In the genomic region with DNA sequence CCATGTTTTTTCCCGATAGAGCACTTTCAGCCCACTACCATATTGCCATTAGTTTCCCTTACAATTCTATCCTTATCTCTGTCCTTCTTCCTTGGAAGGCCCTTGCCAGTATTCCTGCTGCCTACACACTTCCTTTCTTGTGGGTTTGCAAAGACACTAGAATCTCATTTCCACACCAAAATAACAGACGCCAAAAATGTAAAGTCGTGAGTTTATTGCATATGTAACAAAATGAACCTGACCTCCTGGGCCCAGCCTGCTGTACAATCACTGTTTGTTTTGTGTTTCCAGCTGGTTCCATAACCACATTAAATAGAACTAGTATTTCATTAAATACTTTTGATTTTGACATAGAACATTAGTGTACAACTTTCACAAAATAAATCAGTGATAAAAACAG, we compare ENCODE assay signal across 20 cellular contexts.
DNase-seq lines count a peak whose midpoint lies in the region; ATAC-seq and TF ChIP-seq lines count a peak whose summit lies in the region.
"Had no signal": no experiment of that assay in that cellular context is flagged by ENCODE, and none has a peak within 500 bp of the region (broad histone marks: within the 10 kb centered on the region; RNA-seq: fewer than 3 reads in every experiment).

No MANE protein-coding gene starts in this region.

- H3K27me3 ChIP-seq in endodermal cell (ENCODE audit: control insufficient read depth, insufficient read depth, low read length, poor library complexity, severe bottlenecking), result no peaks in the 10 kb centered on the region
- no peaks in the 10 kb centered on the region for H3K27me3 ChIP-seq in osteoblast (ENCODE audit: insufficient read depth, low read length)
- H3K27me3 ChIP-seq in tibial nerve, result no peaks in the 10 kb centered on the region
- H3K27me3 ChIP-seq: BE2C, left lung had no signal

- H3K4me3 ChIP-seq in endodermal cell (ENCODE audit: low read length) (no peak overlapping the region), osteoblast (ENCODE audit: insufficient read depth, low read length) (no peak overlapping the region), tibial nerve (no peak overlapping the region)
- H3K4me3 ChIP-seq: left lung had no signal

- H3K4me1 ChIP-seq in endodermal cell (ENCODE audit: control insufficient read depth, insufficient read depth, low read length) (no peaks in the 10 kb centered on the region), osteoblast (ENCODE audit: insufficient read depth, low read length) (peaks cover 24% of the 10 kb centered on the region), tibial nerve (peaks cover 0 to 46% (median 2%) of the 10 kb centered on the region in 4 donors)
- H3K4me1 ChIP-seq: BE2C had no signal

- TF ChIP-seq POLR2A in tibial nerve (IDR thresholded peaks at IDR 0.05), result no peak

- no peak overlapping the region for H3K9ac ChIP-seq in endodermal cell (ENCODE audit: extremely low read depth, low read length, poor library complexity, severe bottlenecking)

- TF ChIP-seq EP300 in tibial nerve (IDR thresholded peaks at IDR 0.05), result no peak

- H3K27me3 Mint-ChIP-seq in activated CD8-positive, alpha-beta T cell treated with anti-CD3 and anti-CD28 coated beads for 36 hours, result no peaks in the 10 kb centered on the region
- no peaks in the 10 kb centered on the region for H3K27me3 Mint-ChIP-seq in activated CD8-positive, alpha-beta T cell treated with anti-CD3 and anti-CD28 coated beads, Interleukin-2, amount 10 ng/mL, durations not matched to agents 7 days and 5 days (ENCODE audit: low read depth)
- H3K27me3 Mint-ChIP-seq in IgD-negative memory B cell (no peaks in the 10 kb centered on the region), endodermal cell (ENCODE audit: insufficient read depth) (no peaks in the 10 kb centered on the region), type B pancreatic cell (no peaks in the 10 kb centered on the region)
- H3K27me3 Mint-ChIP-seq: activated T-helper 17 cell treated with anti-CD3 and anti-CD28 coated beads, Interleukin-2, amount 50 U/mL, for 72 hours; effector memory CD8-positive, alpha-beta T cell had no signal

- intact Hi-C loops in activated CD8-positive, alpha-beta T cell treated with anti-CD3 and anti-CD28 coated beads for 36 hours (cut with micrococcal nuclease), result no loop called here

- H4K20me1 ChIP-seq in osteoblast (ENCODE audit: insufficient read depth, low read length), result peaks cover 4% of the 10 kb centered on the region

- H3K9me3 ChIP-seq in endodermal cell (ENCODE audit: control insufficient read depth, low read length), result no peaks in the 10 kb centered on the region
- no peaks in the 10 kb centered on the region for H3K9me3 ChIP-seq in osteoblast (ENCODE audit: low read depth, low read length)
- peaks cover 0 to 4% (median 0%) of the 10 kb centered on the region in 4 donors for H3K9me3 ChIP-seq in tibial nerve
- H3K9me3 ChIP-seq: BE2C, left lung had no signal

- no peak for TF ChIP-seq CTCF in activated CD8-positive, alpha-beta T cell treated with anti-CD3 and anti-CD28 coated beads for 36 hours (IDR thresholded peaks at IDR 0.05)
- TF ChIP-seq CTCF in endodermal cell (conservative IDR thresholded peaks at IDR 0.05) (no peak), osteoblast (IDR thresholded peaks at IDR 0.05; ENCODE audit: extremely low read depth, low read depth, low read length) (no peak), type B pancreatic cell (conservative IDR thresholded peaks at IDR 0.05) (no peak), tibial nerve (IDR thresholded peaks at IDR 0.05) (no peak)

- no peaks in the 10 kb centered on the region for H3K9me3 Mint-ChIP-seq in activated CD8-positive, alpha-beta T cell treated with anti-CD3 and anti-CD28 coated beads for 36 hours
- H3K9me3 Mint-ChIP-seq in activated CD8-positive, alpha-beta T cell treated with anti-CD3 and anti-CD28 coated beads, Interleukin-2, amount 10 ng/mL, durations not matched to agents 7 days and 5 days (ENCODE audit: insufficient read depth), result no peaks in the 10 kb centered on the region
- no peaks in the 10 kb centered on the region for H3K9me3 Mint-ChIP-seq in IgD-negative memory B cell
- H3K9me3 Mint-ChIP-seq in endodermal cell, result no peaks in the 10 kb centered on the region
- H3K9me3 Mint-ChIP-seq in type B pancreatic cell, result no peaks in the 10 kb centered on the region
- H3K9me3 Mint-ChIP-seq: activated T-helper 17 cell treated with anti-CD3 and anti-CD28 coated beads, Interleukin-2, amount 50 U/mL, for 72 hours; effector memory CD8-positive, alpha-beta T cell; neural crest cell had no signal

- H2AFZ ChIP-seq in osteoblast (ENCODE audit: low read length), result no peak overlapping the region

- H3K4me3 Mint-ChIP-seq in activated CD8-positive, alpha-beta T cell treated with anti-CD3 and anti-CD28 coated beads for 36 hours, result no peak overlapping the region
- H3K4me3 Mint-ChIP-seq in activated CD8-positive, alpha-beta T cell treated with anti-CD3 and anti-CD28 coated beads, Interleukin-2, amount 10 ng/mL, durations not matched to agents 7 days and 5 days, result no peak overlapping the region
- H3K4me3 Mint-ChIP-seq in IgD-negative memory B cell (no peak overlapping the region), endodermal cell (no peak overlapping the region), type B pancreatic cell (no peak overlapping the region)
- H3K4me3 Mint-ChIP-seq: activated T-helper 17 cell treated with anti-CD3 and anti-CD28 coated beads, Interleukin-2, amount 50 U/mL, for 72 hours; effector memory CD8-positive, alpha-beta T cell; neural crest cell had no signal

- H3K27ac ChIP-seq in endodermal cell (ENCODE audit: low read depth, low read length), result no peak overlapping the region
- no peak overlapping the region for H3K27ac ChIP-seq in osteoblast (ENCODE audit: low read depth, low read length)
- peak overlapping the region in 1 of 4 donors; percentile 32 for H3K27ac ChIP-seq in tibial nerve
- H3K27ac ChIP-seq: HL-60, left lung had no signal

- H3K79me2 ChIP-seq in osteoblast (ENCODE audit: insufficient read depth, low read length), result peaks cover 6% of the 10 kb centered on the region

- H3K4me2 ChIP-seq in osteoblast (ENCODE audit: insufficient read depth, low read length), result no peak overlapping the region

- H3K27ac Mint-ChIP-seq in activated CD8-positive, alpha-beta T cell treated with anti-CD3 and anti-CD28 coated beads for 36 hours, result peak overlapping the region; percentile 64
- no peak overlapping the region for H3K27ac Mint-ChIP-seq in activated CD8-positive, alpha-beta T cell treated with anti-CD3 and anti-CD28 coated beads, Interleukin-2, amount 10 ng/mL, durations not matched to agents 7 days and 5 days
- peak overlapping the region in 2 of 3 donors; percentile 34 to 59 for H3K27ac Mint-ChIP-seq in IgD-negative memory B cell
- peak overlapping the region; percentile 15 for H3K27ac Mint-ChIP-seq in endodermal cell
- no peak overlapping the region for H3K27ac Mint-ChIP-seq in type B pancreatic cell

- no peak for DNase-seq in activated CD8-positive, alpha-beta T cell treated with anti-CD3 and anti-CD28 coated beads for 36 hours
- DNase-seq in activated CD8-positive, alpha-beta T cell treated with anti-CD3 and anti-CD28 coated beads, Interleukin-2, amount 10 ng/mL, durations not matched to agents 7 days and 5 days, result no peak
- DNase-seq in endodermal cell (no peak), osteoblast (ENCODE audit: insufficient read length, low spot score, missing footprints) (peak; percentile 79), type B pancreatic cell (ENCODE audit: extremely low spot score, unreplicated experiment) (no peak), tibial nerve (ENCODE audit: low spot score in 2 of 2) (no peak)
- DNase-seq: amniotic stem cell; BE2C; cerebellar nuclear complex; effector memory CD8-positive, alpha-beta T cell; left lung; NCI-H146; NCI-H2171; NCI-H526; stimulated activated CD4-positive, alpha-beta T cell treated with anti-CD3 and anti-CD28 coated beads, Interleukin-4, amount 100 ng/mL, for 4 hours had no signal

- CTCF ChIA-PET in activated CD8-positive, alpha-beta T cell treated with anti-CD3 and anti-CD28 coated beads for 36 hours (lab: Charles Lee), result no interaction called here
- CTCF ChIA-PET in activated CD8-positive, alpha-beta T cell treated with anti-CD3 and anti-CD28 coated beads, Interleukin-2, amount 10 ng/mL, durations not matched to agents 7 days and 5 days (lab: Charles Lee), result interaction anchor here (0.6 to 1.6 kb wide), 3 partner anchors 85 to 418 kb away, joined by 3 to 4 read pairs (median 3); no protein-coding TSS in a partner anchor

- H3K36me3 Mint-ChIP-seq in activated CD8-positive, alpha-beta T cell treated with anti-CD3 and anti-CD28 coated beads for 36 hours (ENCODE audit: low read depth), result peaks cover 28% of the 10 kb centered on the region
- peaks cover 32% of the 10 kb centered on the region for H3K36me3 Mint-ChIP-seq in activated CD8-positive, alpha-beta T cell treated with anti-CD3 and anti-CD28 coated beads, Interleukin-2, amount 10 ng/mL, durations not matched to agents 7 days and 5 days (ENCODE audit: low read depth)
- H3K36me3 Mint-ChIP-seq in IgD-negative memory B cell (no peaks in the 10 kb centered on the region), endodermal cell (ENCODE audit: low read depth) (peaks cover 61% of the 10 kb centered on the region), type B pancreatic cell (peaks cover 38% of the 10 kb centered on the region)

- H3K36me3 ChIP-seq in endodermal cell (ENCODE audit: control insufficient read depth, insufficient read depth, low read length), result peaks cover 56% of the 10 kb centered on the region
- peaks cover 50% of the 10 kb centered on the region for H3K36me3 ChIP-seq in osteoblast (ENCODE audit: insufficient read depth, low read length)
- H3K36me3 ChIP-seq in tibial nerve, result peaks cover 4 to 53% (median 7%) of the 10 kb centered on the region in 3 donors

- 92 to 100% methylated on average over 3 of the region's 3 CpGs for WGBS in endodermal cell (ENCODE audit: insufficient coverage in 1 of 2, insufficient read length in 1 of 2), 2 experiments
- 36 to 37% methylated on average over 3 of the region's 3 CpGs for WGBS in tibial nerve, 2 donors

- H3K4me1 Mint-ChIP-seq in activated CD8-positive, alpha-beta T cell treated with anti-CD3 and anti-CD28 coated beads for 36 hours (ENCODE audit: low read depth), result peaks cover 6% of the 10 kb centered on the region
- H3K4me1 Mint-ChIP-seq in activated CD8-positive, alpha-beta T cell treated with anti-CD3 and anti-CD28 coated beads, Interleukin-2, amount 10 ng/mL, durations not matched to agents 7 days and 5 days (ENCODE audit: low read depth), result no peaks in the 10 kb centered on the region
- peaks cover 3 to 8% (median 4%) of the 10 kb centered on the region in 3 donors for H3K4me1 Mint-ChIP-seq in IgD-negative memory B cell
- H3K4me1 Mint-ChIP-seq in endodermal cell, result no peaks in the 10 kb centered on the region
- peaks cover 2% of the 10 kb centered on the region for H3K4me1 Mint-ChIP-seq in type B pancreatic cell (ENCODE audit: unreplicated experiment)

- POLR2A ChIA-PET in activated CD8-positive, alpha-beta T cell treated with anti-CD3 and anti-CD28 coated beads for 36 hours (lab: Charles Lee), result no interaction called here
- POLR2A ChIA-PET in activated CD8-positive, alpha-beta T cell treated with anti-CD3 and anti-CD28 coated beads, Interleukin-2, amount 10 ng/mL, durations not matched to agents 7 days and 5 days (lab: Charles Lee), result interaction anchor here (0.8 kb wide), 1 partner anchor 10 kb away, joined by 3 read pairs; no protein-coding TSS in a partner anchor

- no peak for ATAC-seq in activated CD8-positive, alpha-beta T cell treated with anti-CD3 and anti-CD28 coated beads for 36 hours
- ATAC-seq in activated CD8-positive, alpha-beta T cell treated with anti-CD3 and anti-CD28 coated beads, Interleukin-2, amount 10 ng/mL, durations not matched to agents 7 days and 5 days, result no peak
- no peak for ATAC-seq in GM18858 (IDR thresholded peaks at IDR 0.05; ENCODE audit: unreplicated experiment)
- ATAC-seq: activated T-helper 17 cell treated with anti-CD3 and anti-CD28 coated beads, Interleukin-2, amount 50 U/mL, for 72 hours; effector memory CD8-positive, alpha-beta T cell; left lung had no signal

Comparison
In these comparisons a context has a peak if more than half of its experiments do, and no peak if none do; other contexts are left out.
1. H3K27ac Mint-ChIP-seq: peak in activated CD8-positive, alpha-beta T cell treated with anti-CD3 and anti-CD28 coated beads for 36 hours (single experiment), IgD-negative memory B cell (2 of 3) and endodermal cell (single experiment); none in activated CD8-positive, alpha-beta T cell treated with anti-CD3 and anti-CD28 coated beads, Interleukin-2, amount 10 ng/mL, durations not matched to agents 7 days and 5 days (single experiment) and type B pancreatic cell (single experiment).